25 cellular contexts compared by ENCODE assay signal in genomic region chr6:34970487-34970886, GRCh38.
"Had no signal": no experiment of that assay in that cellular context is flagged by ENCODE, and none has a peak within 500 bp of the region (broad histone marks: within the 10 kb centered on the region; RNA-seq: fewer than 3 reads in every experiment).

No MANE protein-coding gene starts in this region.

- FAIRE-seq: islet of Langerhans, pancreas had no signal

- DNase-seq: activated CD4-positive, alpha-beta T cell treated with anti-CD3 and anti-CD28 coated beads, Interleukin-2, amount 10 ng/mL, durations not matched to agents 7 days and 5 days; activated CD8-positive, alpha-beta memory T cell treated with anti-CD3 and anti-CD28 coated beads, Interleukin-2, amount 50 U/mL, for 4 hours; activated CD8-positive, alpha-beta T cell treated with anti-CD3 and anti-CD28 coated beads, Interleukin-2, amount 10 ng/mL, durations not matched to agents 7 days and 5 days; activated effector memory CD4-positive, alpha-beta T cell treated with Interleukin-2 at 50 U/mL for 16 hours; activated naive CD4-positive, alpha-beta T cell treated with anti-CD3 and anti-CD28 coated beads, Interleukin-2, amount 10 ng/mL, durations not matched to agents 7 days and 5 days; activated naive CD8-positive, alpha-beta T cell treated with anti-CD3 and anti-CD28 coated beads, Interleukin-2, amount 50 U/mL, for 24 hours; activated T-cell treated with anti-CD3 and anti-CD28 coated beads, Interleukin-2, amount 50 U/mL, for 4 hours; aorta; brain microvascular endothelial cell; foreskin melanocyte; glutamatergic neuron; hippocampal formation; left cardiac atrium; mesendoderm; naive thymus-derived CD4-positive, alpha-beta T cell; pancreas; stimulated activated CD4-positive, alpha-beta T cell treated with anti-CD3 and anti-CD28 coated beads, Interleukin-4, amount 100 ng/mL, for 24 hours; stomach; T1000; trophoblast cell had no signal

- H3K4me3 ChIP-seq: coronary artery, pancreas, smooth muscle cell, stomach had no signal

- H3K4me1 ChIP-seq: pancreas, stomach had no signal

- H3K27me3 ChIP-seq: brain microvascular endothelial cell, pancreas, stomach had no signal

- H3K36me3 ChIP-seq: brain microvascular endothelial cell had no signal

- H3K27ac ChIP-seq: brain microvascular endothelial cell, coronary artery, pancreas, stomach had no signal

- ATAC-seq: activated CD4-positive, CD25-positive, alpha-beta regulatory T cell treated with anti-CD3 and anti-CD28 coated beads, Interleukin-2, amount 50 U/mL, for 24 hours; activated CD8-positive, alpha-beta T cell treated with anti-CD3 and anti-CD28 coated beads, Interleukin-2, amount 10 ng/mL, durations not matched to agents 7 days and 5 days; activated naive CD8-positive, alpha-beta T cell treated with anti-CD3 and anti-CD28 coated beads, Interleukin-2, amount 50 U/mL, for 24 hours; activated T-cell treated with anti-CD3 and anti-CD28 coated beads, Interleukin-2, amount 50 U/mL, for 4 hours; left cardiac atrium; naive thymus-derived CD4-positive, alpha-beta T cell; pancreas; sciatic nerve had no signal

- H3K9me3 ChIP-seq: pancreas, stomach had no signal

- H3K4me2 ChIP-seq: smooth muscle cell had no signal
